ENCODE assay signal across 8 cellular contexts in genomic region chr11:119709638-119710346, GRCh38. TPM values are rescaled to one million over a fixed set of nuclear protein-coding genes. Genes with fewer than 3 reads are reported as not detected.
DNase-seq lines count a peak whose midpoint lies in the region; ATAC-seq and TF ChIP-seq lines count a peak whose summit lies in the region.

No MANE protein-coding gene starts in this region.

- peaks cover 3% of the 10 kb centered on the region for H3F3A ChIP-seq in neural progenitor cell (ENCODE audit: low read depth)

- no peak for TF ChIP-seq CTCF in choroid plexus epithelial cell (conservative IDR thresholded peaks at IDR 0.05; ENCODE audit: low read depth, low read length)
- TF ChIP-seq CTCF in neural progenitor cell (IDR thresholded peaks at IDR 0.05), result no peak

- H3K9ac ChIP-seq in neural progenitor cell, result no peak overlapping the region

- peak overlapping the region; percentile 17 for H3K4me2 ChIP-seq in neural progenitor cell

- DNase-seq in GF-D8 (lab: John Stamatoyannopoulos, UW) (peak; percentile 82), NCI-H1694 treated with DMSO at 0.1 percent for 48 hours (lab: John Stamatoyannopoulos, UW) (peak; percentile 80), choroid plexus epithelial cell (ENCODE audit: low read depth) (peak; percentile 68), neural progenitor cell (ENCODE audit: low spot score) (peak; percentile 95)
- no peak for DNase-seq in stimulated activated CD4-positive, alpha-beta T cell treated with anti-CD3 and anti-CD28 coated beads, Interleukin-2, amount 100 ng/mL, for 48 hours

- H3K36me3 Mint-ChIP-seq in neural progenitor cell, result peaks cover 6% of the 10 kb centered on the region

- peak overlapping the region; percentile 57 for H3K4me3 Mint-ChIP-seq in neural progenitor cell

- no peak overlapping the region for H3K27ac ChIP-seq in neural progenitor cell

- H3K4me3 ChIP-seq in choroid plexus epithelial cell (ENCODE audit: low read depth, low read length) (no peak overlapping the region), neural progenitor cell (no peak overlapping the region)

- H3K36me3 ChIP-seq in neural progenitor cell, result no peaks in the 10 kb centered on the region

- no peak for ATAC-seq in HG03025 (IDR thresholded peaks at IDR 0.05; ENCODE audit: low FRiP score, unreplicated experiment)
- ATAC-seq in GM21360 (IDR thresholded peaks at IDR 0.05; ENCODE audit: unreplicated experiment), result no peak
- no peak for ATAC-seq in activated CD4-positive, CD25-positive, alpha-beta regulatory T cell treated with anti-CD3 and anti-CD28 coated beads, Interleukin-2, amount 50 U/mL, for 24 hours

- peak overlapping the region; percentile 89 for H3K27ac Mint-ChIP-seq in neural progenitor cell

- H3K9me3 ChIP-seq in neural progenitor cell (ENCODE audit: low read depth), result no peaks in the 10 kb centered on the region

- H3K27me3 Mint-ChIP-seq in neural progenitor cell (ENCODE audit: insufficient read depth, low read depth), result peaks cover 2% of the 10 kb centered on the region

- peaks cover 86% of the 10 kb centered on the region for H3K4me1 Mint-ChIP-seq in neural progenitor cell

- peaks cover 41% of the 10 kb centered on the region for H3K4me1 ChIP-seq in neural progenitor cell

- no peaks in the 10 kb centered on the region for H3K9me3 Mint-ChIP-seq in neural progenitor cell

- peaks cover 100% of the 10 kb centered on the region for H3K79me2 ChIP-seq in neural progenitor cell (ENCODE audit: low read depth)

- H3K27me3 ChIP-seq in neural progenitor cell, result no peaks in the 10 kb centered on the region

- no peak overlapping the region for H2AFZ ChIP-seq in neural progenitor cell (replicated peaks)

- peaks cover 100% of the 10 kb centered on the region for H4K20me1 ChIP-seq in neural progenitor cell (ENCODE audit: low read depth)

RNA-seq across cellular contexts. Expression of gene NECTIN1, which starts 19.2 kb away (rescaled TPM):
- total RNA-seq in neural progenitor cell (ENCODE audit: low replicate concordance), result 19.5 and 27.4 TPM in 2 replicates

Comparison
In these comparisons a context has a peak if more than half of its experiments do, and no peak if none do; other contexts are left out.
1. DNase-seq: peak in GF-D8 (single experiment), NCI-H1694 treated with DMSO at 0.1 percent for 48 hours (single experiment), choroid plexus epithelial cell (single experiment) and neural progenitor cell (single experiment); none in stimulated activated CD4-positive, alpha-beta T cell treated with anti-CD3 and anti-CD28 coated beads, Interleukin-2, amount 100 ng/mL, for 48 hours (0 of 2).